In the genomic region with DNA sequence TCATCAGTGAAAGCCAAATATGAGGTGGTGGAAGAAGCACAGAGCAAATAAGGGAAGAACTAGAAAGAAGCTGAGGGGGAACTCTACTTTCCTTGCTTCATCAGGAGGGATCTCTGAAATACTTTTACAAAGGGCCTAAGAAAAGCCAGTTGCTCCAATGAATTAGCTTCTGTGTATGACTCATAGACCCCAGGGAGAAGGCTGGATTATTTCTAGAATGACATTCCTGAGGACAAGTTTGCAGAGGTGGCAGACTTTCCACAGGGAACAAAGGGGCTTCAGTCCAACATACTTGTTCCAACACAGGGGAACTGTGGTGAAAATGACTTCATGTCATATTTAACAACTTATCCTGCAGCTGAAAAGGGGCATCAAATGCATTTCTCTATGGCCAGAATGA, we compare ENCODE assay signal across 13 cellular contexts. TPM values are rescaled to one million over a fixed set of nuclear protein-coding genes. Genes with fewer than 3 reads are reported as not detected.
DNase-seq lines count a peak whose midpoint lies in the region; ATAC-seq, FAIRE-seq and TF ChIP-seq lines count a peak whose summit lies in the region.
"Had no signal": no experiment of that assay in that cellular context is flagged by ENCODE, and none has a peak within 500 bp of the region (broad histone marks: within the 10 kb centered on the region; RNA-seq: fewer than 3 reads in every experiment).

No MANE protein-coding gene starts in this region.

- H3K27me3 ChIP-seq in HepG2 (ENCODE audit: control insufficient read depth in 1 of 2, insufficient read depth in 2 of 2, low read length in 2 of 2) = peaks cover 0 to 9% of the 10 kb centered on the region in 2 experiments; a peak in 2 of 5 replicates
- H3K27me3 ChIP-seq in right lobe of liver = no peaks in the 10 kb centered on the region
- H3K27me3 ChIP-seq in astrocyte (ENCODE audit: insufficient read depth, low read length) = no peaks in the 10 kb centered on the region

- no peak overlapping the region for H3K9ac ChIP-seq in HepG2 (ENCODE audit: insufficient read depth, low read depth, low read length)
- H3K9ac ChIP-seq in astrocyte (ENCODE audit: low read length) = no peak overlapping the region

- TF ChIP-seq POLR2A in HepG2 (IDR thresholded peaks at IDR 0.05; ENCODE audit: insufficient read depth in 1 of 2, low read depth in 2 of 2, low read length in 2 of 2) (no peak), right lobe of liver (IDR thresholded peaks at IDR 0.05) (no peak)

- H3K4me3 ChIP-seq in HepG2 (replicated peaks in 1 of 3; ENCODE audit: insufficient read depth in 1 of 3, low read depth in 2 of 3, low read length in 3 of 3) = no peak overlapping the region
- H3K4me3 ChIP-seq in right lobe of liver = no peak overlapping the region
- no peak overlapping the region for H3K4me3 ChIP-seq in astrocyte (ENCODE audit: insufficient read depth, low read depth, low read length)

- H3K36me3 ChIP-seq in HepG2 (replicated peaks in 1 of 2; ENCODE audit: control insufficient read depth in 1 of 2, insufficient read depth in 2 of 2, low read length in 2 of 2) (no peaks in the 10 kb centered on the region), right lobe of liver (no peaks in the 10 kb centered on the region), astrocyte (ENCODE audit: insufficient read depth, low read length) (no peaks in the 10 kb centered on the region)

- no peaks in the 10 kb centered on the region for H3K9me3 ChIP-seq in HepG2 (ENCODE audit: low read length)
- no peaks in the 10 kb centered on the region for H3K9me3 ChIP-seq in right lobe of liver
- no peaks in the 10 kb centered on the region for H3K9me3 ChIP-seq in astrocyte (ENCODE audit: insufficient read depth, low read depth, low read length)

- in situ Hi-C loops in HepG2 (cut with HindIII; ENCODE audit: extremely low pct_ligation_motif_present, low pct_unique_long_range_greater_than_20kb) = loop anchor here (5.0 kb wide), 1 partner anchor 101 kb away; a partner anchor contains a TSS

- no peaks in the 10 kb centered on the region for H3K9me3 Mint-ChIP-seq in astrocyte (ENCODE audit: unreplicated experiment)

- POLR2A ChIA-PET in HepG2 (lab: Yijun Ruan, JAX) = interaction anchor here (1.6 kb wide), 1 partner anchor 57 kb away, joined by 4 read pairs; a partner anchor contains a TSS

- H4K20me1 ChIP-seq in HepG2 (ENCODE audit: insufficient read depth, low read length) (no peaks in the 10 kb centered on the region), astrocyte (ENCODE audit: insufficient read depth, low read length) (no peaks in the 10 kb centered on the region)

- H3K27ac ChIP-seq in HepG2 (ENCODE audit: extremely low read length, insufficient read depth, low read length) (no peak overlapping the region), right lobe of liver (no peak overlapping the region), astrocyte (ENCODE audit: low read depth, low read length) (peak overlapping the region; percentile 24)

- H3K79me2 ChIP-seq in HepG2 (ENCODE audit: insufficient read depth, low read length) = no peaks in the 10 kb centered on the region
- H3K79me2 ChIP-seq in astrocyte (ENCODE audit: insufficient read depth, low read length) = no peaks in the 10 kb centered on the region

- FAIRE-seq in HepG2 (lab: Jason Lieb, UNC) (no peak), astrocyte (lab: Jason Lieb, UNC) (peak; percentile 74)

- H2AFZ ChIP-seq in HepG2 (ENCODE audit: low read length) (no peak overlapping the region), astrocyte (ENCODE audit: low read depth, low read length) (no peak overlapping the region)

- TF ChIP-seq EP300 in HepG2 (IDR thresholded peaks at IDR 0.05; ENCODE audit: low read depth in 2 of 2, low read length in 2 of 2) (no peak), HepG2 (CRISPR knock-in tag; IDR thresholded peaks at IDR 0.05; ENCODE audit: borderline replicate concordance) (no peak)

- TF ChIP-seq CTCF in HepG2 (CRISPR knock-in tag; IDR thresholded peaks at IDR 0.05) (no peak), right lobe of liver (IDR thresholded peaks at IDR 0.05) (no peak), astrocyte (IDR thresholded peaks at IDR 0.05; ENCODE audit: insufficient read depth, low read depth, low read length) (no peak)

- H3K4me1 ChIP-seq in HepG2 (ENCODE audit: insufficient read depth, low read length) (peaks cover 20% of the 10 kb centered on the region), right lobe of liver (peaks cover 0 to 4% (median 0%) of the 10 kb centered on the region in 4 donors), astrocyte (ENCODE audit: insufficient read depth, low read length) (peaks cover 21% of the 10 kb centered on the region)

- H3K4me2 ChIP-seq in HepG2 (ENCODE audit: low read depth, low read length) = no peak overlapping the region
- H3K4me2 ChIP-seq in astrocyte (ENCODE audit: low read length) = peak overlapping the region; percentile 56

- no peaks in the 10 kb centered on the region for H3K27me3 Mint-ChIP-seq in astrocyte (ENCODE audit: low read depth, unreplicated experiment)

- no peak for TF ChIP-seq RAD21 in HepG2 (CRISPR knock-in tag; IDR thresholded peaks at IDR 0.05)

- H3K4me1 Mint-ChIP-seq in astrocyte (ENCODE audit: low read depth, unreplicated experiment) = peaks cover 19% of the 10 kb centered on the region

- CTCF ChIA-PET in HepG2 (lab: Yijun Ruan, JAX; ENCODE audit: low intra/inter-chr PET ratio, low total read pairs) = no interaction called here

- ATAC-seq in HepG2 (peak; percentile 34), right lobe of liver (no peak)
- ATAC-seq: left lobe of liver, Panc1 had no signal

- H3K4me3 Mint-ChIP-seq in astrocyte (ENCODE audit: unreplicated experiment) = peak overlapping the region; percentile 63

- H3K27ac Mint-ChIP-seq in astrocyte (ENCODE audit: unreplicated experiment) = peak overlapping the region; percentile 95

- DNase-seq in HepG2 (ENCODE audit: low spot score) (peak; percentile 80), right lobe of liver (no peak), astrocyte (ENCODE audit: low read depth) (peak; percentile 65), iPS-NIHi11 (ENCODE audit: low spot score) (peak; percentile 28), NCI-H524 treated with DMSO at 0.1 percent for 48 hours (lab: John Stamatoyannopoulos, UW) (no peak), RPMI8226 (no peak), putamen (ENCODE audit: low spot score) (no peak)
- no peak for DNase-seq in activated CD4-positive, alpha-beta T cell treated with anti-CD3 and anti-CD28 coated beads for 1 hour
- DNase-seq: KG1, nucleus accumbens had no signal

- intact Hi-C loops in HepG2 (cut with micrococcal nuclease; ENCODE audit: unreplicated experiment) = no loop called here
- intact Hi-C loops in right lobe of liver (cut with DNase I) = no loop called here

- no TSS peak for BruUV-seq in HepG2 (replicated peaks; lab: Mats Ljungman, UMichigan)

- H3K36me3 Mint-ChIP-seq in astrocyte (ENCODE audit: low read depth, unreplicated experiment) = peaks cover 1% of the 10 kb centered on the region

RNA-seq across cellular contexts. Expression of a gene that starts 29.0 kb away (rescaled TPM):
- total RNA-seq in HepG2 (2016; rRNA removed; fragmentation: Illumina TruSeq; extraction: Trizol) (0.53 and 0.66 TPM in 2 replicates), right lobe of liver (1 to 10 TPM; 1.9 to 3.7 (median 3.2) TPM), astrocyte (19.1 and 19.3 TPM in 2 replicates)
- total RNA-seq in HepG2 (2016; cell fraction: cytosol; rRNA removed; fragmentation: Illumina TruSeq; extraction: Trizol; ENCODE audit: low read depth) = 0.20 and 0.26 TPM in 2 replicates
- 0.73 and 0.74 TPM in 2 replicates for total RNA-seq in HepG2 (2016; cell fraction: insoluble cytoplasmic fraction; rRNA removed; fragmentation: Illumina TruSeq; extraction: Trizol)
- 0.46 and 0.79 TPM in 2 replicates for total RNA-seq in HepG2 (2016; cell fraction: membrane; rRNA removed; fragmentation: Illumina TruSeq; extraction: Trizol)
- total RNA-seq in HepG2 (2016; cell fraction: nucleus; rRNA removed; fragmentation: Illumina TruSeq; extraction: Trizol) = 0.34 and 0.87 TPM in 2 replicates
- polyA plus RNA-seq in HepG2 (2011; rRNA removed) = 0.74 and 0.84 TPM in 2 replicates
- 0.74 and 0.95 TPM in 2 replicates for polyA plus RNA-seq in HepG2 (2011; cell fraction: cytosol; rRNA removed)
- polyA plus RNA-seq in HepG2 (2011; cell fraction: nucleus; rRNA removed) = 0.97 and 1.7 TPM in 2 replicates
- polyA plus RNA-seq in HepG2 (2012) = 1.3 and 1.6 TPM in 2 replicates
- polyA plus RNA-seq in HepG2 (2016; cell fraction: cytosol; fragmentation: Illumina TruSeq; extraction: Trizol; ENCODE audit: low read depth) = 0.22 and 0.43 TPM in 2 replicates
- polyA plus RNA-seq in HepG2 (2016; cell fraction: insoluble cytoplasmic fraction; fragmentation: Illumina TruSeq; extraction: Trizol; ENCODE audit: low read depth) = 0.35 and 0.96 TPM in 2 replicates
- 0.50 and 0.79 TPM in 2 replicates for polyA plus RNA-seq in HepG2 (2016; cell fraction: membrane; fragmentation: Illumina TruSeq; extraction: Trizol; ENCODE audit: low read depth)
- polyA plus RNA-seq in HepG2 (2016; cell fraction: nucleus; fragmentation: Illumina TruSeq; extraction: Trizol; ENCODE audit: insufficient read depth, low read depth) = 0.36 and 0.63 TPM in 2 replicates
- polyA minus RNA-seq in HepG2 (2011; rRNA and poly(A)+ RNA removed; ENCODE audit: low replicate concordance) = 1.5 and 3.0 TPM in 2 replicates
- 0.40 and 0.62 TPM in 2 replicates for polyA minus RNA-seq in HepG2 (2011; cell fraction: cytosol; rRNA and poly(A)+ RNA removed)
- polyA minus RNA-seq in HepG2 (2011; cell fraction: nucleus; rRNA and poly(A)+ RNA removed) = 0.64 and 1.4 TPM in 2 replicates

RNA-seq across cellular contexts. Expression of a gene that starts 29.8 kb away (rescaled TPM):
- total RNA-seq in HepG2 (2016; rRNA removed; fragmentation: Illumina TruSeq; extraction: Trizol) (0.39 and 0.55 TPM in 2 replicates), right lobe of liver (1 to 10 TPM in 5 of 6 experiments, under 1 TPM in 1; 0.92 to 3.3 (median 1.8) TPM), astrocyte (17.6 and 33.8 TPM in 2 replicates)
- total RNA-seq in HepG2 (2016; cell fraction: cytosol; rRNA removed; fragmentation: Illumina TruSeq; extraction: Trizol; ENCODE audit: low read depth) = not detected in 2 replicates
- 0.36 and 0.82 TPM in 2 replicates for total RNA-seq in HepG2 (2016; cell fraction: insoluble cytoplasmic fraction; rRNA removed; fragmentation: Illumina TruSeq; extraction: Trizol)
- 0.09 and 0.10 TPM in 2 replicates for total RNA-seq in HepG2 (2016; cell fraction: membrane; rRNA removed; fragmentation: Illumina TruSeq; extraction: Trizol)
- 0.60 and 0.84 TPM in 2 replicates for total RNA-seq in HepG2 (2016; cell fraction: nucleus; rRNA removed; fragmentation: Illumina TruSeq; extraction: Trizol)
- 6.5 and 7.2 TPM in 2 replicates for polyA plus RNA-seq in HepG2 (2011; rRNA removed)
- polyA plus RNA-seq in HepG2 (2011; cell fraction: cytosol; rRNA removed) = 6.0 and 6.6 TPM in 2 replicates
- 9.6 and 11.7 TPM in 2 replicates for polyA plus RNA-seq in HepG2 (2011; cell fraction: nucleus; rRNA removed)
- polyA plus RNA-seq in HepG2 (2012) = 4.3 and 13.1 TPM in 2 replicates
- 0.19 TPM in 1 of 2 replicates, not detected in the other for polyA plus RNA-seq in HepG2 (2016; cell fraction: cytosol; fragmentation: Illumina TruSeq; extraction: Trizol; ENCODE audit: low read depth)
- polyA plus RNA-seq in HepG2 (2016; cell fraction: insoluble cytoplasmic fraction; fragmentation: Illumina TruSeq; extraction: Trizol; ENCODE audit: low read depth) = 0.13 and 0.20 TPM in 2 replicates
- polyA plus RNA-seq in HepG2 (2016; cell fraction: membrane; fragmentation: Illumina TruSeq; extraction: Trizol; ENCODE audit: low read depth) = 0.07 and 0.14 TPM in 2 replicates
- polyA plus RNA-seq in HepG2 (2016; cell fraction: nucleus; fragmentation: Illumina TruSeq; extraction: Trizol; ENCODE audit: insufficient read depth, low read depth) = 1.2 and 1.6 TPM in 2 replicates
- polyA minus RNA-seq in HepG2 (2011; rRNA and poly(A)+ RNA removed; ENCODE audit: low replicate concordance) = 0.72 and 6.0 TPM in 2 replicates
- polyA minus RNA-seq in HepG2 (2011; cell fraction: cytosol; rRNA and poly(A)+ RNA removed) = 1.9 and 5.7 TPM in 2 replicates
- 4.0 TPM in 2 replicates for polyA minus RNA-seq in HepG2 (2011; cell fraction: nucleus; rRNA and poly(A)+ RNA removed)

RNA-seq across cellular contexts. Expression of a gene that starts 53.8 kb away (rescaled TPM):
- total RNA-seq in HepG2 (2016; rRNA removed; fragmentation: Illumina TruSeq; extraction: Trizol) = 37.0 and 47.7 TPM in 2 replicates
- 13.0 and 16.0 TPM in 2 replicates for total RNA-seq in HepG2 (2016; cell fraction: cytosol; rRNA removed; fragmentation: Illumina TruSeq; extraction: Trizol; ENCODE audit: low read depth)
- 32.1 and 51.7 TPM in 2 replicates for total RNA-seq in HepG2 (2016; cell fraction: insoluble cytoplasmic fraction; rRNA removed; fragmentation: Illumina TruSeq; extraction: Trizol)
- total RNA-seq in HepG2 (2016; cell fraction: membrane; rRNA removed; fragmentation: Illumina TruSeq; extraction: Trizol) = 24.9 and 25.2 TPM in 2 replicates
- 34.3 and 38.8 TPM in 2 replicates for total RNA-seq in HepG2 (2016; cell fraction: nucleus; rRNA removed; fragmentation: Illumina TruSeq; extraction: Trizol)
- 50.3 and 56.1 TPM in 2 replicates for polyA plus RNA-seq in HepG2 (2011; rRNA removed)
- polyA plus RNA-seq in HepG2 (2011; cell fraction: cytosol; rRNA removed) = 53.8 and 61.4 TPM in 2 replicates
- polyA plus RNA-seq in HepG2 (2011; cell fraction: nucleus; rRNA removed) = 92.9 and 109 TPM in 2 replicates
- polyA plus RNA-seq in HepG2 (2012) = 40.6 and 45.3 TPM in 2 replicates
- 12.6 and 14.4 TPM in 2 replicates for polyA plus RNA-seq in HepG2 (2016; cell fraction: cytosol; fragmentation: Illumina TruSeq; extraction: Trizol; ENCODE audit: low read depth)
- polyA plus RNA-seq in HepG2 (2016; cell fraction: insoluble cytoplasmic fraction; fragmentation: Illumina TruSeq; extraction: Trizol; ENCODE audit: low read depth) = 35.6 and 37.4 TPM in 2 replicates
- 20.3 and 20.9 TPM in 2 replicates for polyA plus RNA-seq in HepG2 (2016; cell fraction: membrane; fragmentation: Illumina TruSeq; extraction: Trizol; ENCODE audit: low read depth)
- polyA plus RNA-seq in HepG2 (2016; cell fraction: nucleus; fragmentation: Illumina TruSeq; extraction: Trizol; ENCODE audit: insufficient read depth, low read depth) = 59.5 and 59.8 TPM in 2 replicates
- 72.4 and 106 TPM in 2 replicates for polyA minus RNA-seq in HepG2 (2011; rRNA and poly(A)+ RNA removed; ENCODE audit: low replicate concordance)
- polyA minus RNA-seq in HepG2 (2011; cell fraction: cytosol; rRNA and poly(A)+ RNA removed) = 20.8 and 28.5 TPM in 2 replicates
- 35.9 and 51.6 TPM in 2 replicates for polyA minus RNA-seq in HepG2 (2011; cell fraction: nucleus; rRNA and poly(A)+ RNA removed)
- total RNA-seq in right lobe of liver = 10 to 100 TPM; 12.3 to 20.3 (median 15.2) TPM
- total RNA-seq in astrocyte = 24.4 and 25.3 TPM in 2 replicates

RNA-seq across cellular contexts. Expression of a gene that starts 54.0 kb away (rescaled TPM):
- total RNA-seq in HepG2 (2016; rRNA removed; fragmentation: Illumina TruSeq; extraction: Trizol) (67.0 and 174 TPM in 2 replicates), right lobe of liver (100 to 1,000 TPM in 1 of 6 experiments, 10 to 100 TPM in 5; 64.6 to 109 (median 80.4) TPM), astrocyte (82.5 and 82.8 TPM in 2 replicates)
- 95.5 and 114 TPM in 2 replicates for total RNA-seq in HepG2 (2016; cell fraction: cytosol; rRNA removed; fragmentation: Illumina TruSeq; extraction: Trizol; ENCODE audit: low read depth)
- 65.6 and 181 TPM in 2 replicates for total RNA-seq in HepG2 (2016; cell fraction: insoluble cytoplasmic fraction; rRNA removed; fragmentation: Illumina TruSeq; extraction: Trizol)
- total RNA-seq in HepG2 (2016; cell fraction: membrane; rRNA removed; fragmentation: Illumina TruSeq; extraction: Trizol) = 120 and 144 TPM in 2 replicates
- 197 and 227 TPM in 2 replicates for total RNA-seq in HepG2 (2016; cell fraction: nucleus; rRNA removed; fragmentation: Illumina TruSeq; extraction: Trizol)
- polyA plus RNA-seq in HepG2 (2011; rRNA removed) = 267 and 291 TPM in 2 replicates
- 214 and 249 TPM in 2 replicates for polyA plus RNA-seq in HepG2 (2011; cell fraction: cytosol; rRNA removed)
- 1,050 and 1,263 TPM in 2 replicates for polyA plus RNA-seq in HepG2 (2011; cell fraction: nucleus; rRNA removed)
- 138 and 140 TPM in 2 replicates for polyA plus RNA-seq in HepG2 (2012)
- 118 and 134 TPM in 2 replicates for polyA plus RNA-seq in HepG2 (2016; cell fraction: cytosol; fragmentation: Illumina TruSeq; extraction: Trizol; ENCODE audit: low read depth)
- polyA plus RNA-seq in HepG2 (2016; cell fraction: insoluble cytoplasmic fraction; fragmentation: Illumina TruSeq; extraction: Trizol; ENCODE audit: low read depth) = 70.3 and 84.7 TPM in 2 replicates
- polyA plus RNA-seq in HepG2 (2016; cell fraction: membrane; fragmentation: Illumina TruSeq; extraction: Trizol; ENCODE audit: low read depth) = 127 and 139 TPM in 2 replicates
- 543 and 555 TPM in 2 replicates for polyA plus RNA-seq in HepG2 (2016; cell fraction: nucleus; fragmentation: Illumina TruSeq; extraction: Trizol; ENCODE audit: insufficient read depth, low read depth)
- polyA minus RNA-seq in HepG2 (2011; rRNA and poly(A)+ RNA removed; ENCODE audit: low replicate concordance) = 211 and 273 TPM in 2 replicates
- polyA minus RNA-seq in HepG2 (2011; cell fraction: cytosol; rRNA and poly(A)+ RNA removed) = 79.8 and 82.9 TPM in 2 replicates
- polyA minus RNA-seq in HepG2 (2011; cell fraction: nucleus; rRNA and poly(A)+ RNA removed) = 199 and 204 TPM in 2 replicates

RNA-seq across cellular contexts. Expression of a gene that starts 57.5 kb away (rescaled TPM):
- total RNA-seq in HepG2 (2016; rRNA removed; fragmentation: Illumina TruSeq; extraction: Trizol) (23.9 and 27.6 TPM in 2 replicates), right lobe of liver (not detected), astrocyte (0.73 and 0.84 TPM in 2 replicates)
- 2.6 and 3.3 TPM in 2 replicates for total RNA-seq in HepG2 (2016; cell fraction: cytosol; rRNA removed; fragmentation: Illumina TruSeq; extraction: Trizol; ENCODE audit: low read depth)
- 22.2 and 26.8 TPM in 2 replicates for total RNA-seq in HepG2 (2016; cell fraction: insoluble cytoplasmic fraction; rRNA removed; fragmentation: Illumina TruSeq; extraction: Trizol)
- total RNA-seq in HepG2 (2016; cell fraction: membrane; rRNA removed; fragmentation: Illumina TruSeq; extraction: Trizol) = 5.5 and 6.0 TPM in 2 replicates
- 33.6 and 38.9 TPM in 2 replicates for total RNA-seq in HepG2 (2016; cell fraction: nucleus; rRNA removed; fragmentation: Illumina TruSeq; extraction: Trizol)
- 72.9 and 89.8 TPM in 2 replicates for polyA plus RNA-seq in HepG2 (2011; rRNA removed)
- 26.2 and 34.1 TPM in 2 replicates for polyA plus RNA-seq in HepG2 (2011; cell fraction: cytosol; rRNA removed)
- 328 and 444 TPM in 2 replicates for polyA plus RNA-seq in HepG2 (2011; cell fraction: nucleus; rRNA removed)
- polyA plus RNA-seq in HepG2 (2012) = 18.7 and 45.3 TPM in 2 replicates
- 1.8 and 2.4 TPM in 2 replicates for polyA plus RNA-seq in HepG2 (2016; cell fraction: cytosol; fragmentation: Illumina TruSeq; extraction: Trizol; ENCODE audit: low read depth)
- 24.5 and 26.6 TPM in 2 replicates for polyA plus RNA-seq in HepG2 (2016; cell fraction: insoluble cytoplasmic fraction; fragmentation: Illumina TruSeq; extraction: Trizol; ENCODE audit: low read depth)
- 3.1 and 3.3 TPM in 2 replicates for polyA plus RNA-seq in HepG2 (2016; cell fraction: membrane; fragmentation: Illumina TruSeq; extraction: Trizol; ENCODE audit: low read depth)
- polyA plus RNA-seq in HepG2 (2016; cell fraction: nucleus; fragmentation: Illumina TruSeq; extraction: Trizol; ENCODE audit: insufficient read depth, low read depth) = 74.4 and 79.7 TPM in 2 replicates
- 0.37 and 58.7 TPM in 2 replicates for polyA minus RNA-seq in HepG2 (2011; rRNA and poly(A)+ RNA removed; ENCODE audit: low replicate concordance)
- polyA minus RNA-seq in HepG2 (2011; cell fraction: cytosol; rRNA and poly(A)+ RNA removed) = 15.7 and 18.8 TPM in 2 replicates
- polyA minus RNA-seq in HepG2 (2011; cell fraction: nucleus; rRNA and poly(A)+ RNA removed) = 68.4 and 72.2 TPM in 2 replicates
- total RNA-seq: subcutaneous adipose tissue had no signal

Comparison
In these comparisons a context has a peak if more than half of its experiments do, and no peak if none do; other contexts are left out.
1. DNase-seq: peak in HepG2 (single experiment), astrocyte (single experiment) and iPS-NIHi11 (single experiment); none in right lobe of liver (0 of 3), NCI-H524 treated with DMSO at 0.1 percent for 48 hours (single experiment), RPMI8226 (single experiment), putamen (single experiment) and activated CD4-positive, alpha-beta T cell treated with anti-CD3 and anti-CD28 coated beads for 1 hour (single experiment).